Comparison of ENCODE assay signal across 28 cellular contexts in genomic region chr18:35797961-35798360, GRCh38.
"Had no signal": no experiment of that assay in that cellular context is flagged by ENCODE, and none has a peak within 500 bp of the region (broad histone marks: within the 10 kb centered on the region; RNA-seq: fewer than 3 reads in every experiment).

No MANE protein-coding gene starts in this region.

- H3K27ac ChIP-seq: ovary, parathyroid adenoma, psoas muscle, right lobe of liver, sigmoid colon, stomach, thoracic aorta, thyroid gland, tibial nerve, upper lobe of left lung, uterus had no signal

- H2AFZ ChIP-seq: parathyroid adenoma had no signal

- H3K27me3 ChIP-seq: ovary, right lobe of liver, sigmoid colon, stomach, thyroid gland, tibial nerve, upper lobe of left lung, uterus had no signal

- H3K27ac Mint-ChIP-seq: naive thymus-derived CD4-positive, alpha-beta T cell; natural killer cell; nephron; progenitor cell of endocrine pancreas; stimulated activated effector memory CD8-positive, alpha-beta T cell treated with anti-CD3 and anti-CD28 coated beads, Interleukin-12 subunit alpha, Interleukin-12 subunit beta, amount 100 ng/mL, for 72 hours; stimulated activated naive B cell treated with anti-CD40 and anti-IgM and Interleukin-4, amounts not matched to agents 10 μg/mL and 1 μg/mL and 100 μg/mL, for 72 hours; stimulated activated naive CD8-positive, alpha-beta T cell treated with anti-CD3 and anti-CD28 coated beads, Interleukin-15, Interleukin-2, amounts not matched to agents 100 ng/mL and 50 ng/mL, for 24 hours had no signal

- H3K27me3 Mint-ChIP-seq: stimulated activated naive CD8-positive, alpha-beta T cell treated with anti-CD3 and anti-CD28 coated beads, Interleukin-15, Interleukin-2, amounts not matched to agents 100 ng/mL and 50 ng/mL, for 24 hours had no signal

- H3K4me3 ChIP-seq: ovary, psoas muscle, right lobe of liver, sigmoid colon, stomach, thoracic aorta, thyroid gland, tibial nerve, upper lobe of left lung, uterus had no signal

- H3K36me3 ChIP-seq: ovary, right lobe of liver, sigmoid colon, stomach, thoracic aorta, thyroid gland, tibial nerve, upper lobe of left lung, uterus had no signal

- H3K9ac ChIP-seq: parathyroid adenoma had no signal

- DNase-seq: naive thymus-derived CD4-positive, alpha-beta T cell; natural killer cell; occipital lobe; ovary; posterior cingulate gyrus; psoas muscle; right cardiac atrium; right lobe of liver; sigmoid colon; small intestine; stimulated activated CD4-positive, alpha-beta T cell treated with anti-CD3 and anti-CD28 coated beads, Interleukin-15, amount 100 ng/mL, for 24 hours; stimulated activated CD4-positive, alpha-beta T cell treated with anti-CD3 and anti-CD28 coated beads, Interleukin-2, amount 100 ng/mL, for 24 hours; stimulated activated CD4-positive, alpha-beta T cell treated with anti-CD3 and anti-CD28 coated beads, Interleukin-2, amount 100 ng/mL, for 48 hours; stimulated activated CD4-positive, alpha-beta T cell treated with anti-CD3 and anti-CD28 coated beads, Interleukin-4, amount 100 ng/mL, for 24 hours; stimulated activated naive B cell treated with anti-CD40 and anti-IgM and Interleukin-4, amounts not matched to agents 10 μg/mL and 1 μg/mL and 100 μg/mL, for 72 hours; stimulated activated naive CD4-positive, alpha-beta T cell treated with Interleukin-2 at 50 U/mL for 16 hours; stomach; thyroid gland; trophoblast cell; upper lobe of left lung; uterus had no signal

- H3K4me1 ChIP-seq: parathyroid adenoma, psoas muscle, right lobe of liver, sigmoid colon, stomach, thyroid gland, tibial nerve, upper lobe of left lung, uterus had no signal

- H3K4me3 Mint-ChIP-seq: naive thymus-derived CD4-positive, alpha-beta T cell; natural killer cell; nephron; stimulated activated effector memory CD8-positive, alpha-beta T cell treated with anti-CD3 and anti-CD28 coated beads, Interleukin-12 subunit alpha, Interleukin-12 subunit beta, amount 100 ng/mL, for 72 hours; stimulated activated naive B cell treated with anti-CD40 and anti-IgM and Interleukin-4, amounts not matched to agents 10 μg/mL and 1 μg/mL and 100 μg/mL, for 72 hours; stimulated activated naive CD8-positive, alpha-beta T cell treated with anti-CD3 and anti-CD28 coated beads, Interleukin-15, Interleukin-2, amounts not matched to agents 100 ng/mL and 50 ng/mL, for 24 hours had no signal

- H3K36me3 Mint-ChIP-seq: naive thymus-derived CD4-positive, alpha-beta T cell; natural killer cell; stimulated activated effector memory CD8-positive, alpha-beta T cell treated with anti-CD3 and anti-CD28 coated beads, Interleukin-12 subunit alpha, Interleukin-12 subunit beta, amount 100 ng/mL, for 72 hours; stimulated activated naive B cell treated with anti-CD40 and anti-IgM and Interleukin-4, amounts not matched to agents 10 μg/mL and 1 μg/mL and 100 μg/mL, for 72 hours had no signal

- H3K79me2 ChIP-seq: parathyroid adenoma had no signal

- H3K9me3 ChIP-seq: ovary, psoas muscle, right lobe of liver, sigmoid colon, stomach, thoracic aorta, thyroid gland, tibial nerve, upper lobe of left lung, uterus had no signal

- FAIRE-seq: small intestine had no signal

- H3K4me1 Mint-ChIP-seq: naive thymus-derived CD4-positive, alpha-beta T cell; natural killer cell; nephron; stimulated activated effector memory CD8-positive, alpha-beta T cell treated with anti-CD3 and anti-CD28 coated beads, Interleukin-12 subunit alpha, Interleukin-12 subunit beta, amount 100 ng/mL, for 72 hours; stimulated activated naive B cell treated with anti-CD40 and anti-IgM and Interleukin-4, amounts not matched to agents 10 μg/mL and 1 μg/mL and 100 μg/mL, for 72 hours had no signal

- H3K9me3 Mint-ChIP-seq: natural killer cell; stimulated activated effector memory CD8-positive, alpha-beta T cell treated with anti-CD3 and anti-CD28 coated beads, Interleukin-12 subunit alpha, Interleukin-12 subunit beta, amount 100 ng/mL, for 72 hours; stimulated activated naive B cell treated with anti-CD40 and anti-IgM and Interleukin-4, amounts not matched to agents 10 μg/mL and 1 μg/mL and 100 μg/mL, for 72 hours; stimulated activated naive CD8-positive, alpha-beta T cell treated with anti-CD3 and anti-CD28 coated beads, Interleukin-15, Interleukin-2, amounts not matched to agents 100 ng/mL and 50 ng/mL, for 24 hours had no signal
